8 cellular contexts compared by ENCODE assay signal in the genomic region with DNA sequence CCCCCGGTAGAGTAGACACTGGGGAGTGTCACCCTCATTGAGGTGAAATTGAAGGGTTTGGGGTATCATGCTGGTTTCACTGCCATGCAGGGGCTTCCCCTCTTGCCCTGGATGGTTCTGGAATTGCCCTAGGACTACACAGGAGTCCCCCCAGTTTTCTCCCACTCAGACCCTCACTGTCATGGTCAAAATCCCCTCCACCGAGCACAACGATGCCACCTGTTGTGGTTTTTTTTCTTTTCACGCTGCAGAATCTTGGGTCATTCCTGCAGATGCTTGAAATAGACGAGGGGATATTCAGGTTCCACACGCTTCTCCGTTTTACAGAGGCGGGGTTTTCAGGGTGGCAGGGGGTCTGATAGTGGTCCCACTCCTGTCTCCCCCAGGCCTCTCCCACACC.
"Had no signal": no experiment of that assay in that cellular context is flagged by ENCODE, and none has a peak within 500 bp of the region (broad histone marks: within the 10 kb centered on the region; RNA-seq: fewer than 3 reads in every experiment).

No MANE protein-coding gene starts in this region.

- H3K9ac ChIP-seq: GM23248 had no signal

- H3K4me3 ChIP-seq: GM23248, HAP-1, K562 had no signal

- H3K36me3 ChIP-seq: HAP-1 had no signal

- H3K9me3 ChIP-seq: HAP-1 had no signal

- DNase-seq: GM23248, GOT3, H7, IMR-90, KG1 had no signal

- ATAC-seq: HCT116, K562 had no signal

- H3K27ac ChIP-seq: GM23248 had no signal

- H3K4me1 ChIP-seq: HAP-1 had no signal

- H2AFZ ChIP-seq: GM23248 had no signal
